Comparison of ENCODE assay signal across 1 cellular context in genomic region chr6:127608554-127609270, GRCh38.
TF ChIP-seq lines count a peak whose summit lies in the region.

No MANE protein-coding gene starts in this region.

TF ChIP-seq in GM23338, 12 proteins besides CTCF, POLR2A, EP300 and RAD21 (continued from another document):
- TF ChIP-seq POLR2AphosphoS5 (IDR thresholded peaks at IDR 0.05; ENCODE audit: low read depth) (no peak), CREB1 (CRISPR knock-in tag; IDR thresholded peaks at IDR 0.05; ENCODE audit: low read depth) (no peak), NANOG (IDR thresholded peaks at IDR 0.05; ENCODE audit: borderline replicate concordance) (no peak), ZNF114 (CRISPR knock-in tag; IDR thresholded peaks at IDR 0.05) (no peak), EZH2 (IDR thresholded peaks at IDR 0.05; ENCODE audit: low read depth, unreplicated experiment) (no peak), REST (IDR thresholded peaks at IDR 0.05; ENCODE audit: unreplicated experiment) (no peak), STAT1 (IDR thresholded peaks at IDR 0.05; ENCODE audit: unreplicated experiment) (no peak), ETS1 (IDR thresholded peaks at IDR 0.05) (no peak), EZH2phosphoT487 (IDR thresholded peaks at IDR 0.05; ENCODE audit: unreplicated experiment) (no peak)
TF ChIP-seq in GM23338: peak in this region for 0.
